ENCODE assay signal across 1 cellular context in the genomic region with DNA sequence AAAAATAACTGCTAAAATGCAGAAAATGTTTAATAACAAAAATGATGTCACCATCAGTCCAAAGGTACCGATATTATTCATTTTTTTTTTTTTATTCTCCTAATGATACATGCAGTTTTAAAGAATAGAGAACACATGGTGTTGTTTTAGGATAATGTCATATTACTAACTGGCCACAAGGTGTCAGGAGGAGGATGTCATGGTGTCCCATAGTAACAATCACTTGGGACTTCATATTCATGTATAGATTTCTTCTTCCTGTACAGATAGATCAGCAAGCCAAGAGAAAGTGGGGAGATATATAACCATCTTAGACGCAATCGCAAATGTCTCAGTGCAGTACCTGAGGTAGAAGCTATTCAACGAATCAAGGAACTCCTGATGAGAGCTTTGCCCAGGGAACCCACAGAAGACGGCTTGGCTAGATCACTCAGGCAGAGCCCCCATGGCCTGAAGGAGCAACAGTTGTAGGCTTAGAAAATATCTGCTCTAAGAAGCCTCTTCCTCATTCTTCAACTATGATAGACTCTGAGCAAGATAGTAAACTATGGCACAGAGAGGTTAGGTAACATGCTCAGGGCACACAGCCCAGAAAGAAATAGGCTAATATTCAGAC.
TF ChIP-seq lines count a peak whose summit lies in the region.

No MANE protein-coding gene starts in this region.

TF ChIP-seq in SK-N-SH treated with all-trans-retinoic acid at 6 μM for 48 hours, 23 proteins besides CTCF, POLR2A, EP300 and RAD21 (continued from another document):
- TF ChIP-seq TSHZ2 (CRISPR knock-in tag; IDR thresholded peaks at IDR 0.05) (no peak), ZNF565 (CRISPR knock-in tag; conservative IDR thresholded peaks at IDR 0.05; ENCODE audit: low read depth) (no peak)
